1 cellular context compared by ENCODE assay signal in genomic region chr6:138824482-138825134, GRCh38.
A peak's percentile ranks its signal among the peaks of the same experiment; 100 is the strongest.
TF ChIP-seq lines count a peak whose summit lies in the region.

No MANE protein-coding gene starts in this region.

TF ChIP-seq in K562, 482 proteins besides CTCF, POLR2A, EP300 and RAD21 (continues in another document):
- TF ChIP-seq CBX3 (IDR thresholded peaks at IDR 0.05; ENCODE audit: borderline replicate concordance in 1 of 2, low read length in 2 of 2) (peak in 1 of 2 experiments; percentile 27; a peak in 1 of 3 replicates), CEBPG (CRISPR knock-in tag; IDR thresholded peaks at IDR 0.05) (peak; percentile 44; the same call in 1 of the 2 replicates), CEBPG (tag; conservative IDR thresholded peaks at IDR 0.05 in 1 of 2, IDR thresholded peaks at IDR 0.05 in 1 of 2) (no peak), EZH2 (IDR thresholded peaks at IDR 0.05; ENCODE audit: borderline replicate concordance, low read depth, low read length) (no peak), ZNF780A (CRISPR knock-in tag; IDR thresholded peaks at IDR 0.05) (no peak), HOXB6 (CRISPR knock-in tag; IDR thresholded peaks at IDR 0.05; ENCODE audit: borderline replicate concordance) (0 out of 2 replicates have a peak, but pooled peaks have one; percentile 14), ZNF444 (CRISPR knock-in tag; IDR thresholded peaks at IDR 0.05) (no peak), RB1 (IDR thresholded peaks at IDR 0.05; ENCODE audit: low read depth) (no peak), MEF2A (IDR thresholded peaks at IDR 0.05; ENCODE audit: control insufficient read depth, low read depth, low read length) (no peak), NCOA4 (IDR thresholded peaks at IDR 0.05; ENCODE audit: partially characterized antibody) (no peak), ZNF766 (CRISPR knock-in tag; conservative IDR thresholded peaks at IDR 0.05) (no peak), THAP7 (CRISPR knock-in tag; IDR thresholded peaks at IDR 0.05) (no peak), STAG1 (CRISPR knock-in tag; IDR thresholded peaks at IDR 0.05; ENCODE audit: borderline replicate concordance) (no peak), CREB1 (IDR thresholded peaks at IDR 0.05) (peak; percentile 69), CREB1 (CRISPR knock-in tag; IDR thresholded peaks at IDR 0.05) (peak; percentile 78), ZMIZ1 (IDR thresholded peaks at IDR 0.05; ENCODE audit: low read depth in 2 of 2, low read length in 2 of 2) (no peak), CSDE1 (IDR thresholded peaks at IDR 0.05) (no peak), ATF1 (CRISPR knock-in tag; IDR thresholded peaks at IDR 0.05) (no peak), ATF1 (tag; IDR thresholded peaks at IDR 0.05) (peak; percentile 50; the same call in 1 of the 2 replicates), KLF16 (IDR thresholded peaks at IDR 0.05) (no peak), ZNF384 (IDR thresholded peaks at IDR 0.05; ENCODE audit: low read depth, low read length) (no peak), PCBP2 (IDR thresholded peaks at IDR 0.05; ENCODE audit: low read depth, low read length, poor library complexity, severe bottlenecking) (no peak), GTF2A2 (tag; IDR thresholded peaks at IDR 0.05) (no peak), ARHGAP35 (IDR thresholded peaks at IDR 0.05; ENCODE audit: partially characterized antibody) (no peak), HDGF (IDR thresholded peaks at IDR 0.05) (no peak), SMARCA4 (IDR thresholded peaks at IDR 0.05) (no peak), SMAD1 (IDR thresholded peaks at IDR 0.05; ENCODE audit: low read depth, low read length, partially characterized antibody) (no peak), SIN3A (IDR thresholded peaks at IDR 0.05; ENCODE audit: borderline replicate concordance in 2 of 2, control insufficient read depth in 1 of 2, low read depth in 2 of 2, low read length in 2 of 2) (no peak), MEIS2 (IDR thresholded peaks at IDR 0.05; ENCODE audit: partially characterized antibody) (no peak), ZNF124 (CRISPR knock-in tag; IDR thresholded peaks at IDR 0.05) (no peak), GATAD2B (IDR thresholded peaks at IDR 0.05; ENCODE audit: borderline replicate concordance) (no peak), ASH1L (IDR thresholded peaks at IDR 0.05; ENCODE audit: borderline replicate concordance, low read depth, partially characterized antibody) (no peak), FOXM1 (IDR thresholded peaks at IDR 0.05; ENCODE audit: low read depth) (no peak), FOXM1 (CRISPR knock-in tag; IDR thresholded peaks at IDR 0.05; ENCODE audit: low read depth) (no peak), HNRNPLL (IDR thresholded peaks at IDR 0.05; ENCODE audit: low read depth, low read length, poor library complexity, severe bottlenecking) (no peak), ETV1 (tag; conservative IDR thresholded peaks at IDR 0.05; ENCODE audit: low read depth) (0 out of 2 replicates have a peak, but pooled peaks have one; percentile 16), ZKSCAN8 (CRISPR knock-in tag; IDR thresholded peaks at IDR 0.05) (peak; percentile 34; the same call in 1 of the 2 replicates), GABPB1 (CRISPR knock-in tag; IDR thresholded peaks at IDR 0.05) (peak; percentile 59; the same call in 1 of the 2 replicates)
- TF ChIP-seq, protein P1, sequence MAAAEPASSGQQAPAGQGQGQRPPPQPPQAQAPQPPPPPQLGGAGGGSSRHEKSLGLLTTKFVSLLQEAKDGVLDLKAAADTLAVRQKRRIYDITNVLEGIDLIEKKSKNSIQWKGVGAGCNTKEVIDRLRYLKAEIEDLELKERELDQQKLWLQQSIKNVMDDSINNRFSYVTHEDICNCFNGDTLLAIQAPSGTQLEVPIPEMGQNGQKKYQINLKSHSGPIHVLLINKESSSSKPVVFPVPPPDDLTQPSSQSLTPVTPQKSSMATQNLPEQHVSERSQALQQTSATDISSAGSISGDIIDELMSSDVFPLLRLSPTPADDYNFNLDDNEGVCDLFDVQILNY (CRISPR knock-in tag; IDR thresholded peaks at IDR 0.05): no peak
- TF ChIP-seq, protein P2, sequence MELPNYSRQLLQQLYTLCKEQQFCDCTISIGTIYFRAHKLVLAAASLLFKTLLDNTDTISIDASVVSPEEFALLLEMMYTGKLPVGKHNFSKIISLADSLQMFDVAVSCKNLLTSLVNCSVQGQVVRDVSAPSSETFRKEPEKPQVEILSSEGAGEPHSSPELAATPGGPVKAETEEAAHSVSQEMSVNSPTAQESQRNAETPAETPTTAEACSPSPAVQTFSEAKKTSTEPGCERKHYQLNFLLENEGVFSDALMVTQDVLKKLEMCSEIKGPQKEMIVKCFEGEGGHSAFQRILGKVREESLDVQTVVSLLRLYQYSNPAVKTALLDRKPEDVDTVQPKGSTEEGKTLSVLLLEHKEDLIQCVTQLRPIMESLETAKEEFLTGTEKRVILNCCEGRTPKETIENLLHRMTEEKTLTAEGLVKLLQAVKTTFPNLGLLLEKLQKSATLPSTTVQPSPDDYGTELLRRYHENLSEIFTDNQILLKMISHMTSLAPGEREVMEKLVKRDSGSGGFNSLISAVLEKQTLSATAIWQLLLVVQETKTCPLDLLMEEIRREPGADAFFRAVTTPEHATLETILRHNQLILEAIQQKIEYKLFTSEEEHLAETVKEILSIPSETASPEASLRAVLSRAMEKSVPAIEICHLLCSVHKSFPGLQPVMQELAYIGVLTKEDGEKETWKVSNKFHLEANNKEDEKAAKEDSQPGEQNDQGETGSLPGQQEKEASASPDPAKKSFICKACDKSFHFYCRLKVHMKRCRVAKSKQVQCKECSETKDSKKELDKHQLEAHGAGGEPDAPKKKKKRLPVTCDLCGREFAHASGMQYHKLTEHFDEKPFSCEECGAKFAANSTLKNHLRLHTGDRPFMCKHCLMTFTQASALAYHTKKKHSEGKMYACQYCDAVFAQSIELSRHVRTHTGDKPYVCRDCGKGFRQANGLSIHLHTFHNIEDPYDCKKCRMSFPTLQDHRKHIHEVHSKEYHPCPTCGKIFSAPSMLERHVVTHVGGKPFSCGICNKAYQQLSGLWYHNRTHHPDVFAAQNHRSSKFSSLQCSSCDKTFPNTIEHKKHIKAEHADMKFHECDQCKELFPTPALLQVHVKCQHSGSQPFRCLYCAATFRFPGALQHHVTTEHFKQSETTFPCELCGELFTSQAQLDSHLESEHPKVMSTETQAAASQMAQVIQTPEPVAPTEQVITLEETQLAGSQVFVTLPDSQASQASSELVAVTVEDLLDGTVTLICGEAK (IDR thresholded peaks at IDR 0.05): peak; percentile 74
- TF ChIP-seq, protein P2 (CRISPR knock-in tag; IDR thresholded peaks at IDR 0.05): 0 out of 2 replicates have a peak, but pooled peaks have one; percentile 12
- TF ChIP-seq, protein P3, sequence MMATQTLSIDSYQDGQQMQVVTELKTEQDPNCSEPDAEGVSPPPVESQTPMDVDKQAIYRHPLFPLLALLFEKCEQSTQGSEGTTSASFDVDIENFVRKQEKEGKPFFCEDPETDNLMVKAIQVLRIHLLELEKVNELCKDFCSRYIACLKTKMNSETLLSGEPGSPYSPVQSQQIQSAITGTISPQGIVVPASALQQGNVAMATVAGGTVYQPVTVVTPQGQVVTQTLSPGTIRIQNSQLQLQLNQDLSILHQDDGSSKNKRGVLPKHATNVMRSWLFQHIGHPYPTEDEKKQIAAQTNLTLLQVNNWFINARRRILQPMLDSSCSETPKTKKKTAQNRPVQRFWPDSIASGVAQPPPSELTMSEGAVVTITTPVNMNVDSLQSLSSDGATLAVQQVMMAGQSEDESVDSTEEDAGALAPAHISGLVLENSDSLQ (IDR thresholded peaks at IDR 0.05): 0 out of 2 replicates have a peak, but pooled peaks have one; percentile 34
- TF ChIP-seq, protein P4, sequence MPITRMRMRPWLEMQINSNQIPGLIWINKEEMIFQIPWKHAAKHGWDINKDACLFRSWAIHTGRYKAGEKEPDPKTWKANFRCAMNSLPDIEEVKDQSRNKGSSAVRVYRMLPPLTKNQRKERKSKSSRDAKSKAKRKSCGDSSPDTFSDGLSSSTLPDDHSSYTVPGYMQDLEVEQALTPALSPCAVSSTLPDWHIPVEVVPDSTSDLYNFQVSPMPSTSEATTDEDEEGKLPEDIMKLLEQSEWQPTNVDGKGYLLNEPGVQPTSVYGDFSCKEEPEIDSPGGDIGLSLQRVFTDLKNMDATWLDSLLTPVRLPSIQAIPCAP (CRISPR knock-in tag; IDR thresholded peaks at IDR 0.05; ENCODE audit: borderline replicate concordance): no peak
- TF ChIP-seq, protein P5, sequence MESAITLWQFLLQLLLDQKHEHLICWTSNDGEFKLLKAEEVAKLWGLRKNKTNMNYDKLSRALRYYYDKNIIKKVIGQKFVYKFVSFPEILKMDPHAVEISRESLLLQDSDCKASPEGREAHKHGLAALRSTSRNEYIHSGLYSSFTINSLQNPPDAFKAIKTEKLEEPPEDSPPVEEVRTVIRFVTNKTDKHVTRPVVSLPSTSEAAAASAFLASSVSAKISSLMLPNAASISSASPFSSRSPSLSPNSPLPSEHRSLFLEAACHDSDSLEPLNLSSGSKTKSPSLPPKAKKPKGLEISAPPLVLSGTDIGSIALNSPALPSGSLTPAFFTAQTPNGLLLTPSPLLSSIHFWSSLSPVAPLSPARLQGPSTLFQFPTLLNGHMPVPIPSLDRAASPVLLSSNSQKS (CRISPR knock-in tag; IDR thresholded peaks at IDR 0.05): no peak
- TF ChIP-seq, protein P6, sequence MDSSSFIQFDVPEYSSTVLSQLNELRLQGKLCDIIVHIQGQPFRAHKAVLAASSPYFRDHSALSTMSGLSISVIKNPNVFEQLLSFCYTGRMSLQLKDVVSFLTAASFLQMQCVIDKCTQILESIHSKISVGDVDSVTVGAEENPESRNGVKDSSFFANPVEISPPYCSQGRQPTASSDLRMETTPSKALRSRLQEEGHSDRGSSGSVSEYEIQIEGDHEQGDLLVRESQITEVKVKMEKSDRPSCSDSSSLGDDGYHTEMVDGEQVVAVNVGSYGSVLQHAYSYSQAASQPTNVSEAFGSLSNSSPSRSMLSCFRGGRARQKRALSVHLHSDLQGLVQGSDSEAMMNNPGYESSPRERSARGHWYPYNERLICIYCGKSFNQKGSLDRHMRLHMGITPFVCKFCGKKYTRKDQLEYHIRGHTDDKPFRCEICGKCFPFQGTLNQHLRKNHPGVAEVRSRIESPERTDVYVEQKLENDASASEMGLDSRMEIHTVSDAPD (CRISPR knock-in tag; IDR thresholded peaks at IDR 0.05): no peak
- TF ChIP-seq, protein P7, sequence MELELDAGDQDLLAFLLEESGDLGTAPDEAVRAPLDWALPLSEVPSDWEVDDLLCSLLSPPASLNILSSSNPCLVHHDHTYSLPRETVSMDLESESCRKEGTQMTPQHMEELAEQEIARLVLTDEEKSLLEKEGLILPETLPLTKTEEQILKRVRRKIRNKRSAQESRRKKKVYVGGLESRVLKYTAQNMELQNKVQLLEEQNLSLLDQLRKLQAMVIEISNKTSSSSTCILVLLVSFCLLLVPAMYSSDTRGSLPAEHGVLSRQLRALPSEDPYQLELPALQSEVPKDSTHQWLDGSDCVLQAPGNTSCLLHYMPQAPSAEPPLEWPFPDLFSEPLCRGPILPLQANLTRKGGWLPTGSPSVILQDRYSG (tag; conservative IDR thresholded peaks at IDR 0.05; ENCODE audit: low read depth): no peak
